Comparison of ENCODE assay signal across 8 cellular contexts in genomic region chr13:21603531-21604448, GRCh38. TPM values are rescaled to one million over a fixed set of nuclear protein-coding genes. Genes with fewer than 3 reads are reported as not detected.
DNase-seq lines count a peak whose midpoint lies in the region; ATAC-seq and TF ChIP-seq lines count a peak whose summit lies in the region.

Gene MICU2, minus strand, starts transcription at chr13:21604170. Its CDS starts 22 bp downstream, at chr13:21604148.

- H3K27me3 ChIP-seq in left ventricle myocardium inferior (ENCODE audit: low read depth) = peaks cover 14% of the 10 kb centered on the region

- H3K9me3 Mint-ChIP-seq in T-helper 1 cell treated with Interleukin-12 subunit alpha and Interleukin-12 subunit beta and Interleukin-4 antibody, amounts not matched to agents 30 μg/mL and 1 μg/mL, for 36 hours = no peaks in the 10 kb centered on the region
- peaks cover 5% of the 10 kb centered on the region for H3K9me3 Mint-ChIP-seq in progenitor cell of endocrine pancreas (ENCODE audit: low read depth)

- peak within 1 kb of the TSS; percentile 82 for H3K4me3 Mint-ChIP-seq in T-helper 1 cell treated with Interleukin-12 subunit alpha and Interleukin-12 subunit beta and Interleukin-4 antibody, amounts not matched to agents 30 μg/mL and 1 μg/mL, for 36 hours
- peak within 1 kb of the TSS; percentile 86 for H3K4me3 Mint-ChIP-seq in progenitor cell of endocrine pancreas (ENCODE audit: low read depth)

- in situ Hi-C loops in GM13976 (cut with MboI; ENCODE audit: low sequenced_read_pairs, unreplicated experiment) = no loop called here

- peak within 1 kb of the TSS; percentile 88 for H3K27ac Mint-ChIP-seq in T-helper 1 cell treated with Interleukin-12 subunit alpha and Interleukin-12 subunit beta and Interleukin-4 antibody, amounts not matched to agents 30 μg/mL and 1 μg/mL, for 36 hours
- peak within 1 kb of the TSS; percentile 93 for H3K27ac Mint-ChIP-seq in progenitor cell of endocrine pancreas

- H3K36me3 ChIP-seq in left ventricle myocardium inferior = peaks cover 7% of the 10 kb centered on the region

- peak within 1 kb of the TSS; percentile 98 for H3K27ac ChIP-seq in left ventricle myocardium inferior (replicated peaks)

- ATAC-seq in HG02852 (IDR thresholded peaks at IDR 0.05; ENCODE audit: unreplicated experiment) = peak; percentile 95

- peaks cover 9% of the 10 kb centered on the region for H3K36me3 Mint-ChIP-seq in T-helper 1 cell treated with Interleukin-12 subunit alpha and Interleukin-12 subunit beta and Interleukin-4 antibody, amounts not matched to agents 30 μg/mL and 1 μg/mL, for 36 hours (ENCODE audit: low read depth)
- peaks cover 10% of the 10 kb centered on the region for H3K36me3 Mint-ChIP-seq in progenitor cell of endocrine pancreas (ENCODE audit: insufficient read depth)

- DNase-seq in GM13976 (ENCODE audit: low spot score) (peak; percentile 96), NCI-H1694 (lab: John Stamatoyannopoulos, UW) (peak; percentile 59), amygdala (lab: John Stamatoyannopoulos, UW) (peak; percentile 56 to 96 (median 84)), left ventricle myocardium inferior (peak; percentile 95), progenitor cell of endocrine pancreas (ENCODE audit: low spot score, unreplicated experiment) (peak; percentile 82), ureter (ENCODE audit: low spot score) (peak; percentile 95)

- H3K4me3 ChIP-seq in left ventricle myocardium inferior = peak within 1 kb of the TSS; percentile 90

- peaks cover 27% of the 10 kb centered on the region for H3K27me3 Mint-ChIP-seq in T-helper 1 cell treated with Interleukin-12 subunit alpha and Interleukin-12 subunit beta and Interleukin-4 antibody, amounts not matched to agents 30 μg/mL and 1 μg/mL, for 36 hours (ENCODE audit: low read depth)
- peaks cover 33% of the 10 kb centered on the region for H3K27me3 Mint-ChIP-seq in progenitor cell of endocrine pancreas

- intact Hi-C loops in left ventricle myocardium inferior (cut with micrococcal nuclease) = no loop called here

- TF ChIP-seq CTCF in GM13976 (IDR thresholded peaks at IDR 0.05; ENCODE audit: borderline replicate concordance, control extremely low read depth, extremely low read depth, insufficient read depth, missing control alignments) (no peak), left ventricle myocardium inferior (IDR thresholded peaks at IDR 0.05; ENCODE audit: borderline replicate concordance) (peak; percentile 40), progenitor cell of endocrine pancreas (IDR thresholded peaks at IDR 0.05; ENCODE audit: unreplicated experiment) (no peak)

- no peaks in the 10 kb centered on the region for H3K9me3 ChIP-seq in left ventricle myocardium inferior (replicated peaks)

- H3K4me1 Mint-ChIP-seq in T-helper 1 cell treated with Interleukin-12 subunit alpha and Interleukin-12 subunit beta and Interleukin-4 antibody, amounts not matched to agents 30 μg/mL and 1 μg/mL, for 36 hours (ENCODE audit: low read depth) = peaks cover 21% of the 10 kb centered on the region
- peaks cover 1% of the 10 kb centered on the region for H3K4me1 Mint-ChIP-seq in progenitor cell of endocrine pancreas (ENCODE audit: low read depth)

- H3K4me1 ChIP-seq in left ventricle myocardium inferior = peaks cover 28% of the 10 kb centered on the region

RNA-seq across cellular contexts. Expression of gene MICU2, which starts in this region (rescaled TPM):
- total RNA-seq in left ventricle myocardium inferior (64.4 TPM), progenitor cell of endocrine pancreas (45.3 and 49.4 TPM in 2 replicates), ureter (37.5 TPM)

Comparison
In these comparisons a context has a peak if more than half of its experiments do, and no peak if none do; other contexts are left out.
1. Peak in every context shown above with its lines: DNase-seq, ATAC-seq, H3K4me3 ChIP-seq and H3K27ac ChIP-seq.